In the genomic region with DNA sequence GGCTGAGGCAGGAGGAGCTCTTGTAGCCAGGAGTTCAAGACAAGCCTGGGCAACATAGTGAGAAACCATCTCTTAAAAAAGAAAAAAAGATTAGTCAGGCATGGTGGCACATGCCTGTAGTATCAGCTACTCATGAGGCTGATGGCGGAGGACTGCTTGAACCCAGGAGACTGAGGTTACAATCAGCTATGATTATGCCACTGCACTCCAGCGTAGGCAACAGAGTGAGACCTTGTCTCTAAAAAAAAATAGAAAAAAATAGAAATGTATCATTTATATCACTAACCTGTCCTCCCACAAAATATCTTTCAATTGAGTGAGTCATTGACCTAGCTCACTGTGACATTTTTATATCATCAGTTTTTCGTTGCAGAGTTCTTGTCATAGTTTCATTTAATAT, we compare ENCODE assay signal across 14 cellular contexts.
DNase-seq lines count a peak whose midpoint lies in the region; ATAC-seq and TF ChIP-seq lines count a peak whose summit lies in the region.
"Had no signal": no experiment of that assay in that cellular context is flagged by ENCODE, and none has a peak within 500 bp of the region (broad histone marks: within the 10 kb centered on the region; RNA-seq: fewer than 3 reads in every experiment).

No MANE protein-coding gene starts in this region.

- H3K9me3 Mint-ChIP-seq in activated CD8-positive, alpha-beta T cell treated with anti-CD3 and anti-CD28 coated beads for 36 hours, result peaks cover 4% of the 10 kb centered on the region
- H3K9me3 Mint-ChIP-seq in activated CD8-positive, alpha-beta T cell treated with anti-CD3 and anti-CD28 coated beads, Interleukin-2, amount 10 ng/mL, durations not matched to agents 7 days and 5 days (ENCODE audit: insufficient read depth), result no peaks in the 10 kb centered on the region
- H3K9me3 Mint-ChIP-seq in stimulated activated naive CD8-positive, alpha-beta T cell treated with anti-CD3 and anti-CD28 coated beads, Interleukin-15, amount 100 ng/mL, for 72 hours, result peaks cover 6 to 12% of the 10 kb centered on the region in 2 donors
- H3K9me3 Mint-ChIP-seq: CD4-positive, alpha-beta T cell; GM23338 had no signal

- H3K4me1 Mint-ChIP-seq in activated CD8-positive, alpha-beta T cell treated with anti-CD3 and anti-CD28 coated beads for 36 hours (ENCODE audit: low read depth), result peaks cover 54% of the 10 kb centered on the region
- peaks cover 49% of the 10 kb centered on the region for H3K4me1 Mint-ChIP-seq in activated CD8-positive, alpha-beta T cell treated with anti-CD3 and anti-CD28 coated beads, Interleukin-2, amount 10 ng/mL, durations not matched to agents 7 days and 5 days (ENCODE audit: low read depth)
- peaks cover 66% of the 10 kb centered on the region for H3K4me1 Mint-ChIP-seq in stimulated activated naive CD8-positive, alpha-beta T cell treated with anti-CD3 and anti-CD28 coated beads, Interleukin-15, amount 100 ng/mL, for 72 hours

- no peak for ATAC-seq in activated CD8-positive, alpha-beta T cell treated with anti-CD3 and anti-CD28 coated beads for 36 hours
- no peak for ATAC-seq in activated CD8-positive, alpha-beta T cell treated with anti-CD3 and anti-CD28 coated beads, Interleukin-2, amount 10 ng/mL, durations not matched to agents 7 days and 5 days
- ATAC-seq in stimulated activated naive CD8-positive, alpha-beta T cell treated with anti-CD3 and anti-CD28 coated beads, Interleukin-15, amount 100 ng/mL, for 72 hours, result peak; percentile 6
- ATAC-seq: GM23338 had no signal

- TF ChIP-seq CTCF in activated CD8-positive, alpha-beta T cell treated with anti-CD3 and anti-CD28 coated beads for 36 hours (IDR thresholded peaks at IDR 0.05), result no peak

- CTCF ChIA-PET in activated CD8-positive, alpha-beta T cell treated with anti-CD3 and anti-CD28 coated beads for 36 hours (lab: Charles Lee), result no interaction called here
- CTCF ChIA-PET in activated CD8-positive, alpha-beta T cell treated with anti-CD3 and anti-CD28 coated beads, Interleukin-2, amount 10 ng/mL, durations not matched to agents 7 days and 5 days (lab: Charles Lee), result no interaction called here

- peaks cover 4% of the 10 kb centered on the region for H3K36me3 Mint-ChIP-seq in activated CD8-positive, alpha-beta T cell treated with anti-CD3 and anti-CD28 coated beads for 36 hours (ENCODE audit: low read depth)
- H3K36me3 Mint-ChIP-seq in activated CD8-positive, alpha-beta T cell treated with anti-CD3 and anti-CD28 coated beads, Interleukin-2, amount 10 ng/mL, durations not matched to agents 7 days and 5 days (ENCODE audit: low read depth), result no peaks in the 10 kb centered on the region

- POLR2A ChIA-PET in activated CD8-positive, alpha-beta T cell treated with anti-CD3 and anti-CD28 coated beads for 36 hours (lab: Charles Lee), result no interaction called here
- POLR2A ChIA-PET in activated CD8-positive, alpha-beta T cell treated with anti-CD3 and anti-CD28 coated beads, Interleukin-2, amount 10 ng/mL, durations not matched to agents 7 days and 5 days (lab: Charles Lee), result no interaction called here

- H3K4me3 Mint-ChIP-seq in activated CD8-positive, alpha-beta T cell treated with anti-CD3 and anti-CD28 coated beads for 36 hours, result no peak overlapping the region
- no peak overlapping the region for H3K4me3 Mint-ChIP-seq in activated CD8-positive, alpha-beta T cell treated with anti-CD3 and anti-CD28 coated beads, Interleukin-2, amount 10 ng/mL, durations not matched to agents 7 days and 5 days
- no peak overlapping the region for H3K4me3 Mint-ChIP-seq in stimulated activated naive CD8-positive, alpha-beta T cell treated with anti-CD3 and anti-CD28 coated beads, Interleukin-15, amount 100 ng/mL, for 72 hours
- H3K4me3 Mint-ChIP-seq: B cell; CD4-positive, alpha-beta T cell; GM23338 had no signal

- DNase-seq in activated CD8-positive, alpha-beta T cell treated with anti-CD3 and anti-CD28 coated beads for 36 hours, result peak; percentile 21
- no peak for DNase-seq in activated CD8-positive, alpha-beta T cell treated with anti-CD3 and anti-CD28 coated beads, Interleukin-2, amount 10 ng/mL, durations not matched to agents 7 days and 5 days
- peak; percentile 31 for DNase-seq in stimulated activated CD4-positive, alpha-beta T cell treated with anti-CD3 and anti-CD28 coated beads, Interleukin-15, amount 100 ng/mL, for 24 hours
- no peak for DNase-seq in stimulated activated CD4-positive, alpha-beta T cell treated with anti-CD3 and anti-CD28 coated beads, Interleukin-2, amount 100 ng/mL, for 24 hours
- DNase-seq in caudate nucleus (lab: John Stamatoyannopoulos, UW), result peak in 31 of 61 donors; percentile 7 to 84 (median 25)
- no peak for DNase-seq in stimulated activated naive CD8-positive, alpha-beta T cell treated with anti-CD3 and anti-CD28 coated beads, Interleukin-15, amount 100 ng/mL, for 72 hours
- DNase-seq in retina, result no peak
- DNase-seq: C1 segment of cervical spinal cord; Calu3; CD4-positive, alpha-beta T cell; DMS 273 treated with DMSO at 0.1 percent for 48 hours; H7 had no signal

- no peak overlapping the region for H3K27ac ChIP-seq in caudate nucleus (ENCODE audit: low read depth, low read length)

- H3K27ac Mint-ChIP-seq in activated CD8-positive, alpha-beta T cell treated with anti-CD3 and anti-CD28 coated beads for 36 hours, result no peak overlapping the region
- H3K27ac Mint-ChIP-seq in activated CD8-positive, alpha-beta T cell treated with anti-CD3 and anti-CD28 coated beads, Interleukin-2, amount 10 ng/mL, durations not matched to agents 7 days and 5 days, result no peak overlapping the region
- no peak overlapping the region for H3K27ac Mint-ChIP-seq in stimulated activated naive CD8-positive, alpha-beta T cell treated with anti-CD3 and anti-CD28 coated beads, Interleukin-15, amount 100 ng/mL, for 72 hours
- H3K27ac Mint-ChIP-seq: B cell; CD4-positive, alpha-beta T cell; GM23338 had no signal

- intact Hi-C loops in activated CD8-positive, alpha-beta T cell treated with anti-CD3 and anti-CD28 coated beads for 36 hours (cut with micrococcal nuclease), result loop anchor here (10.0 kb wide), 1 partner anchor 182 kb away; a partner anchor contains a TSS

- H3K27me3 Mint-ChIP-seq in activated CD8-positive, alpha-beta T cell treated with anti-CD3 and anti-CD28 coated beads for 36 hours, result no peaks in the 10 kb centered on the region
- H3K27me3 Mint-ChIP-seq in activated CD8-positive, alpha-beta T cell treated with anti-CD3 and anti-CD28 coated beads, Interleukin-2, amount 10 ng/mL, durations not matched to agents 7 days and 5 days (ENCODE audit: low read depth), result peaks cover 2% of the 10 kb centered on the region
- no peaks in the 10 kb centered on the region for H3K27me3 Mint-ChIP-seq in stimulated activated naive CD8-positive, alpha-beta T cell treated with anti-CD3 and anti-CD28 coated beads, Interleukin-15, amount 100 ng/mL, for 72 hours
- H3K27me3 Mint-ChIP-seq: CD4-positive, alpha-beta T cell had no signal

Comparison
In these comparisons a context has a peak if more than half of its experiments do, and no peak if none do; other contexts are left out.
1. DNase-seq: peak in activated CD8-positive, alpha-beta T cell treated with anti-CD3 and anti-CD28 coated beads for 36 hours (single experiment), stimulated activated CD4-positive, alpha-beta T cell treated with anti-CD3 and anti-CD28 coated beads, Interleukin-15, amount 100 ng/mL, for 24 hours (single experiment) and caudate nucleus (31 of 61); none in activated CD8-positive, alpha-beta T cell treated with anti-CD3 and anti-CD28 coated beads, Interleukin-2, amount 10 ng/mL, durations not matched to agents 7 days and 5 days (single experiment), stimulated activated CD4-positive, alpha-beta T cell treated with anti-CD3 and anti-CD28 coated beads, Interleukin-2, amount 100 ng/mL, for 24 hours (0 of 2), stimulated activated naive CD8-positive, alpha-beta T cell treated with anti-CD3 and anti-CD28 coated beads, Interleukin-15, amount 100 ng/mL, for 72 hours (0 of 2) and retina (single experiment).